ENCODE assay signal across 1 cellular context in the genomic region with DNA sequence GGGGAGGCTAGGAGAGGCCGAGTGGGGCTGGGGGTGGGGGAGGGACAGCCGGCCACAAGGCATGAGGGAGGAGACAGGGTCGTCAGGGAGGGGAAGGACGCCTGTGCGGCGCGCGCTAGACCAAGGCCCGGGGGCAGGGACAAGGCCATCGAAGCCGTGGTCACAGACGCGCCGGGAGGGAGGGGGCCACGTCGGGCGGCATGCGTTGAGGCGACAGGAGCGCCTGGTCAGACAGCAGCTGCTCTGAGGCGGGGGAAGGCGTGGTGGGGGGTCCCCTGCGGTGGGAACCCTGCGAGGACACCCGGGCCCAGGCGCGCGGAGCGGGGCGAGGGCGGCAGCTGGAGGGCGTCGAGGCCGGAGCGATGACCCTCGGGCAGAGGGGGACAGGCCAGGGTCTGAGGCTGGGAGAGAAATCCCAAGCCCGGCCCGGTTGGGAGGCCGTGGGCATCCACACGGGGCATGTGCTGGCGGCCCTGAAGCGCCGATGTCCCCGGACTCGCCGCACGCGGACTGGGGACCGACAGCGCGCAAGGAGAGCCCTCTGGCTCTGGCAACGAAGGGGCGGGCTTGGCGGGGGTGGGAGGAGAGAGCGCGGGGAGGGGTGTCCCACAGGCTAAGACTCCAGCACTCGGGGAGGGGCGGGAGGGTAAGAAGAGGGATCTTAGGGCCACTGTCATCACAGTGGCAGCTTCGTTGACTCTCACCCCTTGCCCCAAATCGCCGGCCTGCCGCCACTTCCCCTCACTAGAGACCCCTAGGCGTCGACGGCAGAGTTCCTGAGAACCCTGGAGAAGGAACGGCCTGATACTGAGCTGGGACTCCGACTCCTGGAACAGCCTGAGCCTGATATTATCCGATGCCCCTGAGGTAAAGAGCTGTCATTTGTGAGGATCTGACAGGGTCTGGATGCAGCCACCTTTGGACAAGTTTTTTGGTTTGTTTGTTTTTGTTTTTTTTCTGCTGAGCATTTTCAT.
TF ChIP-seq lines count a peak whose summit lies in the region.

No MANE protein-coding gene starts in this region.

TF ChIP-seq in SK-N-SH, 30 proteins besides CTCF, POLR2A, EP300 and RAD21 (continued from another document):
- TF ChIP-seq, protein P1, sequence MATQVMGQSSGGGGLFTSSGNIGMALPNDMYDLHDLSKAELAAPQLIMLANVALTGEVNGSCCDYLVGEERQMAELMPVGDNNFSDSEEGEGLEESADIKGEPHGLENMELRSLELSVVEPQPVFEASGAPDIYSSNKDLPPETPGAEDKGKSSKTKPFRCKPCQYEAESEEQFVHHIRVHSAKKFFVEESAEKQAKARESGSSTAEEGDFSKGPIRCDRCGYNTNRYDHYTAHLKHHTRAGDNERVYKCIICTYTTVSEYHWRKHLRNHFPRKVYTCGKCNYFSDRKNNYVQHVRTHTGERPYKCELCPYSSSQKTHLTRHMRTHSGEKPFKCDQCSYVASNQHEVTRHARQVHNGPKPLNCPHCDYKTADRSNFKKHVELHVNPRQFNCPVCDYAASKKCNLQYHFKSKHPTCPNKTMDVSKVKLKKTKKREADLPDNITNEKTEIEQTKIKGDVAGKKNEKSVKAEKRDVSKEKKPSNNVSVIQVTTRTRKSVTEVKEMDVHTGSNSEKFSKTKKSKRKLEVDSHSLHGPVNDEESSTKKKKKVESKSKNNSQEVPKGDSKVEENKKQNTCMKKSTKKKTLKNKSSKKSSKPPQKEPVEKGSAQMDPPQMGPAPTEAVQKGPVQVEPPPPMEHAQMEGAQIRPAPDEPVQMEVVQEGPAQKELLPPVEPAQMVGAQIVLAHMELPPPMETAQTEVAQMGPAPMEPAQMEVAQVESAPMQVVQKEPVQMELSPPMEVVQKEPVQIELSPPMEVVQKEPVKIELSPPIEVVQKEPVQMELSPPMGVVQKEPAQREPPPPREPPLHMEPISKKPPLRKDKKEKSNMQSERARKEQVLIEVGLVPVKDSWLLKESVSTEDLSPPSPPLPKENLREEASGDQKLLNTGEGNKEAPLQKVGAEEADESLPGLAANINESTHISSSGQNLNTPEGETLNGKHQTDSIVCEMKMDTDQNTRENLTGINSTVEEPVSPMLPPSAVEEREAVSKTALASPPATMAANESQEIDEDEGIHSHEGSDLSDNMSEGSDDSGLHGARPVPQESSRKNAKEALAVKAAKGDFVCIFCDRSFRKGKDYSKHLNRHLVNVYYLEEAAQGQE (IDR thresholded peaks at IDR 0.05; ENCODE audit: low read depth, low read length): no peak
- TF ChIP-seq, protein P2, sequence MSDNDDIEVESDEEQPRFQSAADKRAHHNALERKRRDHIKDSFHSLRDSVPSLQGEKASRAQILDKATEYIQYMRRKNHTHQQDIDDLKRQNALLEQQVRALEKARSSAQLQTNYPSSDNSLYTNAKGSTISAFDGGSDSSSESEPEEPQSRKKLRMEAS (IDR thresholded peaks at IDR 0.05; ENCODE audit: low read depth): no peak
- TF ChIP-seq RXRA (IDR thresholded peaks at IDR 0.05; ENCODE audit: borderline replicate concordance, low read depth) (no peak), USF2 (IDR thresholded peaks at IDR 0.05; ENCODE audit: borderline replicate concordance, low read depth, low read length) (no peak), SIN3A (IDR thresholded peaks at IDR 0.05; ENCODE audit: borderline replicate concordance, low read depth, low read length) (no peak), FOXM1 (IDR thresholded peaks at IDR 0.05; ENCODE audit: low read depth) (no peak), EZH2phosphoT487 (IDR thresholded peaks at IDR 0.05; ENCODE audit: borderline replicate concordance, low read depth) (no peak), TAF1 (IDR thresholded peaks at IDR 0.05; ENCODE audit: borderline replicate concordance, low read depth, low read length) (no peak), TEAD4 (IDR thresholded peaks at IDR 0.05; ENCODE audit: borderline replicate concordance, insufficient read depth) (no peak), CHD2 (IDR thresholded peaks at IDR 0.05; ENCODE audit: low read length, partially characterized antibody) (no peak), ZBTB33 (IDR thresholded peaks at IDR 0.05; ENCODE audit: borderline replicate concordance, low read depth) (no peak)
